ENCODE assay signal across 22 cellular contexts in the genomic region with DNA sequence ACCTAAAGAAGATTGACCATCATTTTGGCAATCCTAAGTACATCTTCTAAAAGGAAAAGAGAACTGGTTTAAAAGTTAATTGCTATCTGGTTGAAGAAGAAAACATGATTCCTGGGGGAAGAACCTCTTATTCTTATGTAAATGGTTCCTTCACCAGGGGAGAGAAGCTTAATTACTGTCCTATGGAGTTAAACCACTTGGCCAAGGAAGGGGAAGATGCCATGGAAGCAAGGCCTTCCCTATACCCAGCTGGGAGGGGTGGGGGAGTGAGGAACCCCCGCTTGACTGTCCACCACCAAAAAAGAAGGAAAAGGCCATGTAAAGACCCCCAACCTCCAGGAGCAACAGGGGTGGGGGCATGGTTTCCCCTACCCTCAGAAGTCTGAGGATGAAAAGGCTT.
"Had no signal": no experiment of that assay in that cellular context is flagged by ENCODE, and none has a peak within 500 bp of the region (broad histone marks: within the 10 kb centered on the region; RNA-seq: fewer than 3 reads in every experiment).

No MANE protein-coding gene starts in this region.

- DNase-seq: KBM-7, NCI-H1092, NCI-H1105 treated with DMSO at 0.1 percent for 48 hours, NCI-H1417 treated with DMSO at 0.1 percent for 48 hours, NCI-H146, NCI-H187, NCI-H2029, NCI-H2081 treated with DMSO at 0.1 percent for 48 hours, NCI-H2171, NCI-H226, NCI-H446, NCI-H510A, NCI-H524 treated with DMSO at 0.1 percent for 48 hours, NCI-H69, NCI-H774, PC-3, SHP77, SK-N-SH, SW 1271 had no signal

- H3K9me2 ChIP-seq: SK-N-SH had no signal

- H3K27ac ChIP-seq: HL-60, RWPE1 had no signal

- H3K9me3 ChIP-seq: SK-N-SH had no signal

- H3K4me2 ChIP-seq: SK-N-SH had no signal

- ATAC-seq: Panc1, PC-3 had no signal
